In genomic region chr1:206430031-206430983, GRCh38 we compare ENCODE assay signal across 8 cellular contexts. TPM values are rescaled to one million over a fixed set of nuclear protein-coding genes. Genes with fewer than 3 reads are reported as not detected.
DNase-seq lines count a peak whose midpoint lies in the region; ATAC-seq and TF ChIP-seq lines count a peak whose summit lies in the region.

No MANE protein-coding gene starts in this region.

- H3K36me3 ChIP-seq in prostate gland, result no peaks in the 10 kb centered on the region

- no peak for TF ChIP-seq POLR2A in prostate gland (IDR thresholded peaks at IDR 0.05)

- DNase-seq in LHCN-M2 (ENCODE audit: low read depth) (peak; percentile 93), kidney tubule cell (ENCODE audit: low spot score) (peak; percentile 10), mesenteric fat pad (ENCODE audit: low spot score) (no peak), DMS 273 treated with DMSO at 0.1 percent for 48 hours (lab: John Stamatoyannopoulos, UW) (no peak), prostate gland (ENCODE audit: low spot score) (no peak), retina (no peak)

- no peak overlapping the region for H3K27ac ChIP-seq in prostate gland

- intact Hi-C loops in prostate gland (cut with DNase I), result no loop called here

- no peaks in the 10 kb centered on the region for H3K4me1 ChIP-seq in prostate gland (replicated peaks)

- H3K9me3 ChIP-seq in prostate gland, result no peaks in the 10 kb centered on the region

- TF ChIP-seq CTCF in prostate gland (IDR thresholded peaks at IDR 0.05), result no peak

- no peak overlapping the region for H3K4me3 ChIP-seq in prostate gland

- no peaks in the 10 kb centered on the region for H3K27me3 ChIP-seq in prostate gland (replicated peaks; ENCODE audit: insufficient read depth)

- 57% methylated on average over 9 of the region's 9 CpGs for WGBS in prostate gland

- peak; percentile 95 for ATAC-seq in GM18502 (IDR thresholded peaks at IDR 0.05; ENCODE audit: poor library complexity, unreplicated experiment)
- peak; percentile 99 for ATAC-seq in GM21576 (IDR thresholded peaks at IDR 0.05; ENCODE audit: unreplicated experiment)

RNA-seq across cellular contexts. Expression of gene IKBKE, which starts 40.0 kb away (rescaled TPM):
- 9.2 and 10.7 TPM in 2 replicates for total RNA-seq in LHCN-M2 (2014; rRNA removed)
- polyA plus RNA-seq in LHCN-M2 (2012), result 11.1 TPM
- 9.9 TPM for total RNA-seq in mesenteric fat pad
- 1 to 10 TPM; 3.6 to 6.1 TPM for total RNA-seq in prostate gland

Comparison
In these comparisons a context has a peak if more than half of its experiments do, and no peak if none do; other contexts are left out.
1. DNase-seq: peak in LHCN-M2 (single experiment) and kidney tubule cell (single experiment); none in mesenteric fat pad (single experiment), DMS 273 treated with DMSO at 0.1 percent for 48 hours (single experiment), prostate gland (single experiment) and retina (single experiment).